Comparison of ENCODE assay signal across 18 cellular contexts in genomic region chr5:156093024-156093423, GRCh38.
"Had no signal": no experiment of that assay in that cellular context is flagged by ENCODE, and none has a peak within 500 bp of the region (broad histone marks: within the 10 kb centered on the region; RNA-seq: fewer than 3 reads in every experiment).

No MANE protein-coding gene starts in this region.

- H3K27me3 ChIP-seq: foreskin keratinocyte, heart right ventricle, neutrophil, stomach, suprapubic skin, tibial nerve, upper lobe of right lung, vagina had no signal

- H3K4me3 ChIP-seq: heart right ventricle, lung, stomach, suprapubic skin, tibial nerve, upper lobe of right lung, vagina had no signal

- H3K27ac ChIP-seq: foreskin keratinocyte, heart right ventricle, neutrophil, stomach, suprapubic skin, tibial nerve, upper lobe of right lung, vagina had no signal

- DNase-seq: erythroblast; foreskin keratinocyte; heart right ventricle; left colon; left ventricle myocardium superior; mesenchymal stem cell; naive thymus-derived CD4-positive, alpha-beta T cell; right cardiac atrium; small intestine; stimulated activated CD4-positive, alpha-beta T cell treated with anti-CD3 and anti-CD28 coated beads, Interleukin-12 subunit alpha, Interleukin-12 subunit beta, amount 100 ng/mL, for 4 hours; stimulated activated naive CD4-positive, alpha-beta T cell; stomach; upper lobe of right lung had no signal

- H3K36me3 ChIP-seq: heart right ventricle, neutrophil, stomach, suprapubic skin, tibial nerve, upper lobe of right lung, vagina had no signal

- H3K4me1 ChIP-seq: foreskin keratinocyte, stomach, suprapubic skin, tibial nerve, upper lobe of right lung, vagina had no signal

- H3K9me3 ChIP-seq: neutrophil, upper lobe of right lung, vagina had no signal
